ENCODE assay signal across 15 cellular contexts in genomic region chr16:9996191-9996590, GRCh38.
DNase-seq lines count a peak whose midpoint lies in the region; ATAC-seq, FAIRE-seq and TF ChIP-seq lines count a peak whose summit lies in the region.
"Had no signal": no experiment of that assay in that cellular context is flagged by ENCODE, and none has a peak within 500 bp of the region (broad histone marks: within the 10 kb centered on the region; RNA-seq: fewer than 3 reads in every experiment).

No MANE protein-coding gene starts in this region.

- CTCF ChIA-PET in GM12878 (lab: Yijun Ruan, JAX): interaction anchor here (1.2 to 1.5 kb wide), 2 partner anchors 26 to 39 kb away, joined by 3 read pairs; no protein-coding TSS in a partner anchor

- H3K4me3 ChIP-seq in GM12878: no peak overlapping the region
- no peak overlapping the region for H3K4me3 ChIP-seq in sigmoid colon
- H3K4me3 ChIP-seq: BLaER1, HAP-1 had no signal

- in situ Hi-C loops in GM12878 (cut with MboI): no loop called here

- RAD21 ChIA-PET in GM12878 (lab: Charles Lee; ENCODE audit: unreplicated experiment): interaction anchor here (0.8 to 1.5 kb wide), 3 partner anchors 19 to 25 kb away, joined by 3 to 6 read pairs (median 4); no protein-coding TSS in a partner anchor

- no peak for TF ChIP-seq RAD21 in GM12878 (IDR thresholded peaks at IDR 0.05; ENCODE audit: insufficient read depth, low read depth, low read length)

- H3K9me3 ChIP-seq in GM12878 (replicated peaks; ENCODE audit: control insufficient read depth, insufficient read depth, low read length) (0 out of 3 replicates have a peak, but pooled peaks cover 2% of the 10 kb centered on the region), sigmoid colon (no peaks in the 10 kb centered on the region)
- H3K9me3 ChIP-seq: BLaER1, Caco-2, HAP-1 had no signal

- SMC1A ChIA-PET in GM12878 (lab: Charles Lee; ENCODE audit: uncharacterized antibody, unreplicated experiment): interaction anchor here (0.9 to 1.3 kb wide), 6 partner anchors 11 to 182 kb away, joined by 3 to 6 read pairs (median 4); no protein-coding TSS in a partner anchor

- no peaks in the 10 kb centered on the region for H3K79me2 ChIP-seq in GM12878 (ENCODE audit: control insufficient read depth, insufficient read depth, low read length)

- 27% methylated on average over 7 of the region's 7 CpGs for WGBS in GM12878 (ENCODE audit: insufficient coverage, insufficient replicate concordance, low lambda C conversion rate, missing lambda C conversion rate)
- 74 to 76% methylated on average over 7 of the region's 7 CpGs for WGBS in sigmoid colon, 2 donors

- TF ChIP-seq POLR2A in GM12878 (IDR thresholded peaks at IDR 0.05; ENCODE audit: low read depth, low read length) (no peak), sigmoid colon (IDR thresholded peaks at IDR 0.05) (no peak)

- no peak overlapping the region for H2AFZ ChIP-seq in GM12878 (ENCODE audit: control insufficient read depth, low read depth, low read length)

- TF ChIP-seq CTCF in GM12878 (IDR thresholded peaks at IDR 0.05 in 2 of 3, conservative IDR thresholded peaks at IDR 0.05 in 1 of 3; ENCODE audit: control insufficient read depth in 2 of 3, extremely low read depth in 1 of 3, insufficient read depth in 1 of 3, low read depth in 3 of 3, low read length in 3 of 3) (no peak), sigmoid colon (IDR thresholded peaks at IDR 0.05) (no peak)

- H3K9ac ChIP-seq in GM12878 (ENCODE audit: control insufficient read depth, insufficient read depth, low read length): no peak overlapping the region
- H3K9ac ChIP-seq: BLaER1 had no signal

- peak; percentile 14 for DNase-seq in DMS79 (lab: John Stamatoyannopoulos, UW)
- peak; percentile 58 for DNase-seq in M059J (ENCODE audit: low read depth)
- DNase-seq in GM12878 (ENCODE audit: low read depth, low spot score): no peak
- DNase-seq in renal cortical epithelial cell (ENCODE audit: low read depth): peak; percentile 16
- no peak for DNase-seq in sigmoid colon
- no peak for DNase-seq in UCSD-AML1 (lab: John Stamatoyannopoulos, UW; ENCODE audit: unreplicated experiment)
- DNase-seq: 8988T; AML-193; Caco-2; CD8-positive, alpha-beta memory T cell; GOT3 had no signal

- H3K27ac ChIP-seq in GM12878 (ENCODE audit: control insufficient read depth, insufficient read depth) (no peak overlapping the region), sigmoid colon (no peak overlapping the region)
- H3K27ac ChIP-seq: BLaER1 had no signal

- TF ChIP-seq EP300 in GM12878 (IDR thresholded peaks at IDR 0.05; ENCODE audit: borderline replicate concordance in 1 of 2, control insufficient read depth in 1 of 2, low read depth in 2 of 2, low read length in 2 of 2): no peak
- no peak for TF ChIP-seq EP300 in sigmoid colon (IDR thresholded peaks at IDR 0.05)

- intact Hi-C loops in GM12878 (cut with micrococcal nuclease; ENCODE audit: unreplicated experiment): no loop called here
- intact Hi-C loops in sigmoid colon (cut with DNase I): no loop called here

- H4K20me1 ChIP-seq in GM12878 (ENCODE audit: control insufficient read depth, insufficient read depth): no peaks in the 10 kb centered on the region
- H4K20me1 ChIP-seq: BLaER1 had no signal

- H3K36me3 ChIP-seq in GM12878 (ENCODE audit: control insufficient read depth in 2 of 2, insufficient read depth in 2 of 2, low read length in 1 of 2) (no peaks in the 10 kb centered on the region), sigmoid colon (no peaks in the 10 kb centered on the region)
- H3K36me3 ChIP-seq: BLaER1, HAP-1 had no signal

- no peak; the same call in 2 of the 3 replicates for ATAC-seq in GM12878
- ATAC-seq in HG03097 (IDR thresholded peaks at IDR 0.05; ENCODE audit: low FRiP score, unreplicated experiment): no peak

- no peak overlapping the region for H3K4me2 ChIP-seq in GM12878 (ENCODE audit: control insufficient read depth, insufficient read depth)
- H3K4me2 ChIP-seq: BLaER1 had no signal

- POLR2A ChIA-PET in GM12878 (lab: Charles Lee): interaction anchor here (0.7 kb wide), 1 partner anchor 14 kb away, joined by 3 read pairs; no protein-coding TSS in a partner anchor

- no peaks in the 10 kb centered on the region for H3K27me3 ChIP-seq in GM12878 (replicated peaks in 1 of 2; ENCODE audit: control insufficient read depth in 2 of 2, insufficient read depth in 2 of 2, low read length in 1 of 2)
- H3K27me3 ChIP-seq in sigmoid colon: no peaks in the 10 kb centered on the region
- H3K27me3 ChIP-seq: BLaER1 had no signal

- H3K4me1 ChIP-seq in GM12878 (ENCODE audit: control insufficient read depth, insufficient read depth, low read length) (no peaks in the 10 kb centered on the region), sigmoid colon (no peaks in the 10 kb centered on the region)
- H3K4me1 ChIP-seq: BLaER1, Caco-2, HAP-1 had no signal

- no TSS peak for BruUV-seq in GM12878 (replicated peaks; lab: Mats Ljungman, UMichigan)

- no peak for FAIRE-seq in GM12878 (lab: Jason Lieb, UNC)
- FAIRE-seq: GM12892 had no signal

TF ChIP-seq in GM12878, 131 proteins besides CTCF, POLR2A, EP300 and RAD21:
- TF ChIP-seq IKZF2 (IDR thresholded peaks at IDR 0.05) (peak; percentile 14 to 26; a peak in 2 of 4 replicates), ATF7 (IDR thresholded peaks at IDR 0.05; ENCODE audit: low read depth) (no peak)
TF ChIP-seq in GM12878: peak in this region for 1.

Comparison
In these comparisons a context has a peak if more than half of its experiments do, and no peak if none do; other contexts are left out.
1. DNase-seq: peak in DMS79 (single experiment), M059J (single experiment) and renal cortical epithelial cell (single experiment); none in GM12878 (single experiment), sigmoid colon (single experiment) and UCSD-AML1 (single experiment).